ENCODE assay signal across 25 cellular contexts in genomic region chr12:93736640-93737178, GRCh38. TPM values are rescaled to one million over a fixed set of nuclear protein-coding genes. Genes with fewer than 3 reads are reported as not detected.
DNase-seq lines count a peak whose midpoint lies in the region; ATAC-seq, FAIRE-seq and TF ChIP-seq lines count a peak whose summit lies in the region.
"Had no signal": no experiment of that assay in that cellular context is flagged by ENCODE, and none has a peak within 500 bp of the region (broad histone marks: within the 10 kb centered on the region; RNA-seq: fewer than 3 reads in every experiment).

No MANE protein-coding gene starts in this region.

- in situ Hi-C loops in K562 (cut with MboI) (no loop called here), HAP-1 (cut with MboI; ENCODE audit: low sequenced_read_pairs) (no loop called here)

- CTCF ChIA-PET in HEK293 (lab: Yijun Ruan, JAX), result no interaction called here
- CTCF ChIA-PET in K562 (lab: Yijun Ruan, JAX; ENCODE audit: low intra/inter-chr PET ratio), result no interaction called here

- H3K27ac Mint-ChIP-seq in stimulated activated effector memory CD8-positive, alpha-beta T cell treated with anti-CD3 and anti-CD28 coated beads, Interleukin-12 subunit alpha, Interleukin-12 subunit beta, amount 100 ng/mL, for 72 hours, result no peak overlapping the region
- H3K27ac Mint-ChIP-seq: CD8-positive, alpha-beta T cell had no signal

- TF ChIP-seq EP300 in K562 (IDR thresholded peaks at IDR 0.05; ENCODE audit: low read length), result no peak

- BruUV-seq in K562 (replicated peaks; lab: Mats Ljungman, UMichigan), result no TSS peak

- H3K4me3 ChIP-seq in HEK293 (ENCODE audit: low read depth, low read length), result no peak overlapping the region
- no peak overlapping the region for H3K4me3 ChIP-seq in K562
- no peak overlapping the region for H3K4me3 ChIP-seq in HAP-1
- H3K4me3 ChIP-seq: PC-9, SJSA1 had no signal

- no peak for TF ChIP-seq CTCF in HEK293 (tag by site-specific recombination; IDR thresholded peaks at IDR 0.05)
- TF ChIP-seq CTCF in K562 (IDR thresholded peaks at IDR 0.05 in 2 of 3, conservative IDR thresholded peaks at IDR 0.05 in 1 of 3; ENCODE audit: insufficient read depth in 2 of 3, low read depth in 1 of 3, low read length in 3 of 3), result no peak

- FAIRE-seq in K562 (lab: Jason Lieb, UNC), result no peak
- FAIRE-seq: GM12891, GM19239 had no signal

- H3K4me1 Mint-ChIP-seq in stimulated activated effector memory CD8-positive, alpha-beta T cell treated with anti-CD3 and anti-CD28 coated beads, Interleukin-12 subunit alpha, Interleukin-12 subunit beta, amount 100 ng/mL, for 72 hours, result peaks cover 33% of the 10 kb centered on the region

- no peak overlapping the region for H3K9ac ChIP-seq in K562 (ENCODE audit: insufficient read depth in 1 of 2, low read depth in 2 of 2, low read length in 2 of 2)

- H3K9me3 ChIP-seq in HEK293 (ENCODE audit: control insufficient read depth, insufficient read depth, low read depth, low read length) (no peaks in the 10 kb centered on the region), K562 (replicated peaks; ENCODE audit: control insufficient read depth, insufficient read depth, low read depth, low read length) (no peaks in the 10 kb centered on the region; the same call in 1 of the 2 replicates), HAP-1 (no peaks in the 10 kb centered on the region)
- H3K9me3 ChIP-seq: SJSA1 had no signal

- DNase-seq in K562 (ENCODE audit: extremely low read depth in 1 of 4, low spot score in 3 of 4), result no peak
- no peak for DNase-seq in stimulated activated effector memory CD8-positive, alpha-beta T cell treated with anti-CD3 and anti-CD28 coated beads, Interleukin-12 subunit alpha, Interleukin-12 subunit beta, amount 100 ng/mL, for 72 hours (ENCODE audit: low spot score in 2 of 2)
- no peak for DNase-seq in NCI-H1694 treated with DMSO at 0.1 percent for 48 hours (lab: John Stamatoyannopoulos, UW)
- no peak for DNase-seq in HAP-1 (ENCODE audit: low spot score in 2 of 2)
- DNase-seq in left lobe of liver (ENCODE audit: low spot score), result no peak
- DNase-seq: C1 segment of cervical spinal cord; CD8-positive, alpha-beta T cell; DMS79 treated with DMSO at 0.1 percent for 48 hours; GF-D8; Karpas-422; MV-4-11; NCI-H1105; NCI-H1436 treated with DMSO at 0.1 percent for 48 hours; NCI-H1930; NCI-H2107; NCI-H524; NCI-H82; NK-92 treated with Interleukin-12 subunit alpha and Interleukin-12 subunit beta, amount 100 ng/mL, for 24 hours; PC-9 had no signal

- H3K79me2 ChIP-seq in K562 (ENCODE audit: control insufficient read depth, insufficient read depth, low read length), result peaks cover 45% of the 10 kb centered on the region

- H3K27me3 ChIP-seq in K562 (ENCODE audit: control insufficient read depth in 2 of 2, insufficient read depth in 2 of 2, low read length in 2 of 2), result no peaks in the 10 kb centered on the region
- no peaks in the 10 kb centered on the region for H3K27me3 ChIP-seq in HAP-1 (ENCODE audit: low read depth)
- H3K27me3 ChIP-seq: SJSA1 had no signal

- no peaks in the 10 kb centered on the region for H3K9me1 ChIP-seq in K562 (ENCODE audit: control insufficient read depth, insufficient read depth, low read length)

- no peaks in the 10 kb centered on the region for H3K9me3 Mint-ChIP-seq in stimulated activated effector memory CD8-positive, alpha-beta T cell treated with anti-CD3 and anti-CD28 coated beads, Interleukin-12 subunit alpha, Interleukin-12 subunit beta, amount 100 ng/mL, for 72 hours
- H3K9me3 Mint-ChIP-seq: CD8-positive, alpha-beta T cell had no signal

- no peak overlapping the region for H3K27ac ChIP-seq in HEK293 (ENCODE audit: extremely low read depth, low read depth, low read length)
- no peak overlapping the region; the same call in 2 of the 3 replicates for H3K27ac ChIP-seq in K562 (ENCODE audit: extremely low read depth, low read depth, low read length)
- H3K27ac ChIP-seq: PC-9, SJSA1 had no signal

- no peak for ATAC-seq in K562
- peak; percentile 66 for ATAC-seq in stimulated activated effector memory CD8-positive, alpha-beta T cell treated with anti-CD3 and anti-CD28 coated beads, Interleukin-12 subunit alpha, Interleukin-12 subunit beta, amount 100 ng/mL, for 72 hours
- no peak for ATAC-seq in GM21515 (IDR thresholded peaks at IDR 0.05; ENCODE audit: unreplicated experiment)
- ATAC-seq in left lobe of liver, result no peak
- ATAC-seq: CD8-positive, alpha-beta T cell; Right ventricle myocardium inferior had no signal

- no peak for TF ChIP-seq POLR2A in K562 (conservative IDR thresholded peaks at IDR 0.05)

- H3K36me3 ChIP-seq in HEK293 (ENCODE audit: control insufficient read depth in 2 of 2, insufficient read depth in 1 of 2, low read length in 2 of 2) (no peaks in the 10 kb centered on the region), K562 (ENCODE audit: control insufficient read depth, insufficient read depth, low read length) (no peaks in the 10 kb centered on the region), HAP-1 (replicated peaks) (no peaks in the 10 kb centered on the region)
- H3K36me3 ChIP-seq: SJSA1 had no signal

- H3K36me3 Mint-ChIP-seq in stimulated activated effector memory CD8-positive, alpha-beta T cell treated with anti-CD3 and anti-CD28 coated beads, Interleukin-12 subunit alpha, Interleukin-12 subunit beta, amount 100 ng/mL, for 72 hours, result no peaks in the 10 kb centered on the region

- POLR2A ChIA-PET in HEK293 (lab: Yijun Ruan, JAX), result no interaction called here
- POLR2A ChIA-PET in K562 (lab: Yijun Ruan, JAX), result interaction anchor here (0.7 to 1.8 kb wide), 4 partner anchors 8 to 46 kb away, joined by 3 to 6 read pairs (median 5); no protein-coding TSS in a partner anchor

- no peak overlapping the region for H3K4me3 Mint-ChIP-seq in stimulated activated effector memory CD8-positive, alpha-beta T cell treated with anti-CD3 and anti-CD28 coated beads, Interleukin-12 subunit alpha, Interleukin-12 subunit beta, amount 100 ng/mL, for 72 hours
- H3K4me3 Mint-ChIP-seq: CD8-positive, alpha-beta T cell had no signal

- H3K4me1 ChIP-seq in HEK293 (ENCODE audit: control insufficient read depth, insufficient read depth, low read length), result peaks cover 3% of the 10 kb centered on the region; the same call in 1 of the 2 replicates
- H3K4me1 ChIP-seq in K562 (replicated peaks in 1 of 2; ENCODE audit: control insufficient read depth in 2 of 2, insufficient read depth in 2 of 2, low read length in 2 of 2), result peaks cover 6 to 24% of the 10 kb centered on the region in 2 experiments; a peak in 4 of 5 replicates
- H3K4me1 ChIP-seq in HAP-1, result peaks cover 46% of the 10 kb centered on the region

- no peak for TF ChIP-seq RAD21 in K562 (CRISPR knock-in tag; conservative IDR thresholded peaks at IDR 0.05 in 1 of 2, IDR thresholded peaks at IDR 0.05 in 1 of 2)

- H3K4me2 ChIP-seq in K562 (ENCODE audit: insufficient read depth, low read length), result no peak overlapping the region
- H3K4me2 ChIP-seq: PC-9 had no signal

- intact Hi-C loops in K562 (cut with micrococcal nuclease), result no loop called here

- no peaks in the 10 kb centered on the region for H4K20me1 ChIP-seq in K562 (replicated peaks; ENCODE audit: control insufficient read depth, insufficient read depth, low read length)

- no peak overlapping the region for H2AFZ ChIP-seq in K562 (ENCODE audit: low read depth, low read length)
- H2AFZ ChIP-seq: PC-9 had no signal

TF ChIP-seq in HEK293, 187 proteins besides CTCF, POLR2A, EP300 and RAD21 (continues in another document):
- no peak for TF ChIP-seq ZBTB26 (tag by site-specific recombination; optimal IDR thresholded peaks at IDR 0.05)

TF ChIP-seq in K562, 482 proteins besides CTCF, POLR2A, EP300 and RAD21 (continues in another document):
- no peak for TF ChIP-seq GABPA (tag; conservative IDR thresholded peaks at IDR 0.05; ENCODE audit: low read depth)
- TF ChIP-seq ID3 (CRISPR knock-in tag; IDR thresholded peaks at IDR 0.05), result no peak
- no peak for TF ChIP-seq ID3 (tag; IDR thresholded peaks at IDR 0.05)
- TF ChIP-seq RFX1 (IDR thresholded peaks at IDR 0.05), result no peak
- 0 out of 2 replicates have a peak, but pooled peaks have one; percentile 35 for TF ChIP-seq ZNF395 (CRISPR knock-in tag; IDR thresholded peaks at IDR 0.05)
- TF ChIP-seq MCM7 (IDR thresholded peaks at IDR 0.05), result no peak
- TF ChIP-seq PYGO2 (tag; IDR thresholded peaks at IDR 0.05), result no peak
- TF ChIP-seq FOS (IDR thresholded peaks at IDR 0.05; ENCODE audit: extremely low read depth, insufficient read length), result no peak

RNA-seq across cellular contexts. Expression of gene CRADD, which starts 59.5 kb away (rescaled TPM):
- total RNA-seq in K562 (2011; cell fraction: chromatin; rRNA removed; ENCODE audit: low replicate concordance), result 40.5 and 42.6 TPM in 2 replicates
- total RNA-seq in K562 (2011; cell fraction: nucleolus; rRNA removed), result 19.3 and 19.5 TPM in 2 replicates
- total RNA-seq in K562 (2011; cell fraction: nucleoplasm; rRNA removed), result 30.1 and 58.6 TPM in 2 replicates
- total RNA-seq in K562 (2014; rRNA removed), result 34.0 and 41.1 TPM in 2 replicates
- total RNA-seq in K562 (2014; rRNA removed; fragmentation: Illumina TruSeq; extraction: Trizol), result 25.9 and 36.2 TPM in 2 replicates
- 25.2 and 26.4 TPM in 2 replicates for total RNA-seq in K562 (2015; rRNA removed; fragmentation: Illumina TruSeq; extraction: Trizol)
- 29.5 and 31.4 TPM in 2 replicates for total RNA-seq in K562 (2021)
- polyA plus RNA-seq in K562 (2011; rRNA removed), result 25.9 and 26.6 TPM in 2 replicates
- 34.4 and 35.1 TPM in 2 replicates for polyA plus RNA-seq in K562 (2011; cell fraction: cytosol; rRNA removed)
- 9.0 and 12.8 TPM in 2 replicates for polyA plus RNA-seq in K562 (2011; cell fraction: nucleus; rRNA removed)
- polyA plus RNA-seq in K562 (2012), result 29.0 and 43.4 TPM in 2 replicates
- polyA plus RNA-seq in K562 (2014; fragmentation: Illumina TruSeq; extraction: Trizol), result 24.1 and 32.1 TPM in 2 replicates
- polyA plus RNA-seq in K562 (2014; fragmentation: Nextera tagmentation; extraction: Ambion mirVana), result 10 to 100 TPM; 20.5 to 24.9 TPM
- 38.2 and 38.6 TPM in 2 replicates for polyA plus RNA-seq in K562 (2014; rRNA removed)
- 15.8 and 23.3 TPM in 2 replicates for polyA minus RNA-seq in K562 (2011; rRNA and poly(A)+ RNA removed)
- polyA minus RNA-seq in K562 (2011; cell fraction: cytosol; rRNA and poly(A)+ RNA removed), result 5.2 and 10.3 TPM in 2 replicates
- polyA minus RNA-seq in K562 (2011; cell fraction: nucleus; rRNA and poly(A)+ RNA removed), result 12.8 and 14.1 TPM in 2 replicates
- total RNA-seq in left lobe of liver, result 27.0 TPM

Comparison
In these comparisons a context has a peak if more than half of its experiments do, and no peak if none do; other contexts are left out.
1. Of the 44 proteins assayed by ChIP-seq in both K562 and HEK293: peak only in K562: none; only in HEK293: PRDM10 and ZBTB17; in both: none; in neither: 42.